Comparison of ENCODE assay signal across 24 cellular contexts in the genomic region with DNA sequence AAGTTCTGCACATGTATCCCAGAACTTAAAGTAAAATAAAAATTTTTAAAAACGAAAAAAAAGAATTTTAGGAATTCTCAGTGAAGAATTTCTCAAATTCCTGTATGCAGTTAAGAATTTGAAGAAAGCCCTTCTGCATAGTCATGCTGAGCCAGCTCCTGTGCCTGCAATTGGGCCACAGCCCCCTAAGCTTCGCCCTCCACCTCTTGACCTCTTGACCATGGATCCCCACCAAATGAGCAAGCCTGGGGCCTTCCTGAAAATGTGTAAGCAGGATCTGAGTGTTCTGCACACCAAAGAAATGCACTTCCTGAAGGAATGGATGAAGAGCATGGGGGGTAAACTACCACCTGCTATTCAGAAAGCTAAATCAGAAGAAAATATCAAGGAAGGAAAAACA. TPM values are rescaled to one million over a fixed set of nuclear protein-coding genes. Genes with fewer than 3 reads are reported as not detected.
"Had no signal": no experiment of that assay in that cellular context is flagged by ENCODE, and none has a peak within 500 bp of the region (broad histone marks: within the 10 kb centered on the region; RNA-seq: fewer than 3 reads in every experiment).

No MANE protein-coding gene starts in this region.

- DNase-seq: activated CD4-positive, alpha-beta T cell treated with anti-CD3 and anti-CD28 coated beads, Interleukin-2, amount 10 ng/mL, durations not matched to agents 24 days and 14 days; activated CD8-positive, alpha-beta T cell treated with anti-CD3 and anti-CD28 coated beads for 36 hours; activated naive CD4-positive, alpha-beta T cell treated with anti-CD3 and anti-CD28 coated beads, Interleukin-2, amount 10 ng/mL, durations not matched to agents 7 days and 5 days; activated T-cell treated with anti-CD3 and anti-CD28 coated beads, Interleukin-2, amount 50 U/mL, for 24 hours; cerebellar nuclear complex; effector CD8-positive, alpha-beta T cell; heart right ventricle; immature natural killer cell; kidney glomerular epithelial cell; left ventricle myocardium inferior; naive thymus-derived CD8-positive, alpha-beta T cell; right lobe of liver; stimulated activated naive CD4-positive, alpha-beta T cell; T-helper 9 cell had no signal

- H3K9ac ChIP-seq: parathyroid adenoma had no signal

- H3K9me3 ChIP-seq: esophagus muscularis mucosa, heart right ventricle, left ventricle myocardium inferior, right lobe of liver had no signal

- H3K36me3 ChIP-seq: esophagus muscularis mucosa, heart right ventricle, left ventricle myocardium inferior, right lobe of liver had no signal

- H3K4me1 Mint-ChIP-seq: activated CD4-positive, alpha-beta T cell treated with anti-CD3 and anti-CD28 coated beads, Interleukin-2, amount 10 ng/mL, durations not matched to agents 24 days and 14 days; activated naive CD4-positive, alpha-beta T cell treated with anti-CD3 and anti-CD28 coated beads, Interleukin-2, amount 10 ng/mL, durations not matched to agents 7 days and 5 days; immature natural killer cell had no signal

- H3K9me3 Mint-ChIP-seq: activated CD8-positive, alpha-beta T cell treated with anti-CD3 and anti-CD28 coated beads for 36 hours; activated naive CD4-positive, alpha-beta T cell treated with anti-CD3 and anti-CD28 coated beads, Interleukin-2, amount 10 ng/mL, durations not matched to agents 7 days and 5 days; activated T-cell treated with anti-CD3 and anti-CD28 coated beads, Interleukin-2, amount 50 U/mL, for 24 hours; activated T-helper 2 cell treated with anti-CD3 and anti-CD28 coated beads, Interferon-gamma antibody, Interleukin-2, Interleukin-4, amounts not matched to agents 10 μg/mL and 5 μg/mL and 100 μg/mL, durations not matched to agents 14 hours and 24 hours and 36 hours; dendritic cell treated with granulocyte-macrophage colony-stimulating factor and Interleukin-4, amounts not matched to agents 40 ng/mL and 50 ng/mL, for 4 days; immature natural killer cell; naive thymus-derived CD8-positive, alpha-beta T cell had no signal

- H3K4me3 Mint-ChIP-seq: activated CD4-positive, alpha-beta T cell treated with anti-CD3 and anti-CD28 coated beads, Interleukin-2, amount 10 ng/mL, durations not matched to agents 24 days and 14 days; activated CD8-positive, alpha-beta T cell treated with anti-CD3 and anti-CD28 coated beads for 36 hours; activated naive CD4-positive, alpha-beta T cell treated with anti-CD3 and anti-CD28 coated beads, Interleukin-2, amount 10 ng/mL, durations not matched to agents 7 days and 5 days; activated T-cell treated with anti-CD3 and anti-CD28 coated beads, Interleukin-2, amount 50 U/mL, for 24 hours; dendritic cell treated with granulocyte-macrophage colony-stimulating factor and Interleukin-4, amounts not matched to agents 40 ng/mL and 50 ng/mL, for 4 days; naive thymus-derived CD8-positive, alpha-beta T cell had no signal

- H3K27ac ChIP-seq: esophagus muscularis mucosa, heart right ventricle, left ventricle myocardium inferior, parathyroid adenoma, right lobe of liver had no signal

- H3K27ac Mint-ChIP-seq: activated CD4-positive, alpha-beta T cell treated with anti-CD3 and anti-CD28 coated beads, Interleukin-2, amount 10 ng/mL, durations not matched to agents 24 days and 14 days; activated CD8-positive, alpha-beta T cell treated with anti-CD3 and anti-CD28 coated beads for 36 hours; activated naive CD4-positive, alpha-beta T cell treated with anti-CD3 and anti-CD28 coated beads, Interleukin-2, amount 10 ng/mL, durations not matched to agents 7 days and 5 days; activated T-cell treated with anti-CD3 and anti-CD28 coated beads, Interleukin-2, amount 50 U/mL, for 24 hours; activated T-helper 2 cell treated with anti-CD3 and anti-CD28 coated beads, Interferon-gamma antibody, Interleukin-2, Interleukin-4, amounts not matched to agents 10 μg/mL and 5 μg/mL and 100 μg/mL, durations not matched to agents 14 hours and 24 hours and 36 hours; dendritic cell treated with granulocyte-macrophage colony-stimulating factor and Interleukin-4, amounts not matched to agents 40 ng/mL and 50 ng/mL, for 4 days; immature natural killer cell had no signal

- ATAC-seq: activated CD8-positive, alpha-beta T cell treated with anti-CD3 and anti-CD28 coated beads for 36 hours; heart right ventricle; naive thymus-derived CD8-positive, alpha-beta T cell; right lobe of liver had no signal

- H2AFZ ChIP-seq: parathyroid adenoma had no signal

- H3K4me3 ChIP-seq: esophagus muscularis mucosa, heart right ventricle, left ventricle myocardium inferior, right lobe of liver had no signal

- H3K27me3 ChIP-seq: esophagus muscularis mucosa, right lobe of liver had no signal

- H3K79me2 ChIP-seq: parathyroid adenoma had no signal

- H3K4me1 ChIP-seq: left ventricle myocardium inferior, parathyroid adenoma, right lobe of liver had no signal

- H3K36me3 Mint-ChIP-seq: activated naive CD4-positive, alpha-beta T cell treated with anti-CD3 and anti-CD28 coated beads, Interleukin-2, amount 10 ng/mL, durations not matched to agents 7 days and 5 days had no signal

RNA-seq across cellular contexts. Expression of a gene that starts 52.0 kb away (rescaled TPM):
- total RNA-seq: activated CD8-positive, alpha-beta T cell treated with anti-CD3 and anti-CD28 coated beads for 36 hours; bronchial epithelial cell; endothelial cell of umbilical vein; esophagus muscularis mucosa; heart right ventricle; left ventricle myocardium inferior; mammary epithelial cell; mucosa of gallbladder; right lobe of liver; ureter had no signal
- polyA plus RNA-seq: adipose tissue; endothelial cell of umbilical vein; heart right ventricle; immature natural killer cell; mammary epithelial cell; naive thymus-derived CD8-positive, alpha-beta T cell had no signal
